ENCODE assay signal across 30 cellular contexts in the genomic region with DNA sequence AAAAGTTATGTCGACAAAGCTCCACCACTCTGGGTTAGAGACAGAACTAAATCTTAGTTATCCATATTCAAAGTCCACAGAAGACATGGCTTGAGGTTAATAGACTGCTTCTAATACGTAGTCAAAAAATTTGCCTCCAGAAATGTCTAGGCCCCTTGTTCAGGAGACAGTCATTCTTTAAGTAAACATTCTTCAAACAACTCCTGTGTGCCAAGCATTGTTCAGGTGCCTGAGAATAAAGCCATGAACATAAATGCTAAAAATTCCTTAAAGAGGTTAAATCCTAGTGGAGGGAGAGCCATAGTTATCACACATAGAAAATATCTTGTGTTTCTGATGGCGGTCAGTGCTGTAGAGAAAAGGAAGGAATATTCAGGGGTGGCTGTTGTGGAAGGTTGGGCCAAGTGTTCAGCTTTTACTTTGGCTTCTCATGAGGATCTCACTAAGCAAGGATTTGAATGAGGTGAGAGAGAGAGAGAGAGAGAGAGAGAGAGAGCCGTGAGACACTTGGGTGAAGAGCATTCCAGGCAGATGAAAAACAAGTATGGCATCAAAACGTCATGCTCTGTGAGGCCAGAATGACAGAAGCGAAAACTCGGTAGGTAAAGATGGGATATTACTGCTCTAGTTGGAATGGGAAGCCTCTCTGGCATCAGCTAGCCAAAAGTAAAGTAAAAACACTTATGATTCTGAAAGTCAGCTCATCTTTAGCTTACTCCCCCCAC.
"Had no signal": no experiment of that assay in that cellular context is flagged by ENCODE, and none has a peak within 500 bp of the region (broad histone marks: within the 10 kb centered on the region; RNA-seq: fewer than 3 reads in every experiment).

No MANE protein-coding gene starts in this region.

- DNase-seq: activated CD4-positive, alpha-beta T cell treated with anti-CD3 and anti-CD28 coated beads for 48 hours; activated CD4-positive, alpha-beta T cell treated with anti-CD3 and anti-CD28 coated beads, Interleukin-2, amount 50 U/mL, for 4 hours; activated CD4-positive, CD25-positive, alpha-beta regulatory T cell treated with anti-CD3 and anti-CD28 coated beads, Interleukin-2, amount 50 U/mL, for 72 hours; activated CD8-positive, alpha-beta memory T cell treated with anti-CD3 and anti-CD28 coated beads, Interleukin-2, amount 50 U/mL, for 48 hours; activated CD8-positive, alpha-beta T cell treated with anti-CD3 and anti-CD28 coated beads, Interleukin-2, amount 10 ng/mL, durations not matched to agents 7 days and 5 days; activated naive CD4-positive, alpha-beta T cell treated with anti-CD3 and anti-CD28 coated beads, Interleukin-2, amount 50 U/mL, for 16 hours; activated naive CD8-positive, alpha-beta T cell treated with anti-CD3 and anti-CD28 coated beads, Interleukin-2, amount 10 ng/mL, durations not matched to agents 7 days and 5 days; activated T-cell treated with anti-CD3 and anti-CD28 coated beads, Interleukin-2, amount 50 U/mL, for 1 hour; adrenal gland; anterior cingulate cortex; Kasumi-1; KBM-7; NCI-H1092; NCI-H1417; NCI-H2029; NCI-H2107; NCI-H2171 treated with DMSO at 0.1 percent for 48 hours; NCI-H226; NCI-H510A; NCI-H526 treated with DMSO at 0.1 percent for 48 hours; NCI-H82; NK-92 treated with Interleukin-12 subunit alpha and Interleukin-12 subunit beta, amount 100 ng/mL, for 24 hours; OCI-M1; Peyer's patch; SHP77; SW 1271 had no signal

- ATAC-seq: activated CD8-positive, alpha-beta T cell treated with anti-CD3 and anti-CD28 coated beads, Interleukin-2, amount 10 ng/mL, durations not matched to agents 7 days and 5 days; SK-N-SH treated with all-trans-retinoic acid at 6 μM for 48 hours; WTC11 had no signal

- H3K27ac ChIP-seq: adrenal gland, Peyer's patch, RWPE1, SJSA1 had no signal

- H3K9me3 ChIP-seq: adrenal gland, Peyer's patch, SJSA1 had no signal

- H3K27me3 ChIP-seq: adrenal gland, Peyer's patch, SJSA1 had no signal

- H3K4me3 ChIP-seq: adrenal gland, Peyer's patch, SJSA1 had no signal

- H3K36me3 ChIP-seq: adrenal gland, Peyer's patch, SJSA1 had no signal

- H3K4me1 ChIP-seq: adrenal gland, Peyer's patch, SJSA1 had no signal
